In genomic region chr6:128981716-128982115, GRCh38 we compare ENCODE assay signal across 16 cellular contexts.
DNase-seq lines count a peak whose midpoint lies in the region; ATAC-seq and TF ChIP-seq lines count a peak whose summit lies in the region.
"Had no signal": no experiment of that assay in that cellular context is flagged by ENCODE, and none has a peak within 500 bp of the region (broad histone marks: within the 10 kb centered on the region; RNA-seq: fewer than 3 reads in every experiment).

No MANE protein-coding gene starts in this region.

- H3K27ac ChIP-seq in left ventricle myocardium inferior (replicated peaks) (peak overlapping the region; percentile 14), RWPE2 (ENCODE audit: poor library complexity, severe bottlenecking) (no peak overlapping the region), foreskin keratinocyte (no peak overlapping the region)
- H3K27ac ChIP-seq: Peyer's patch had no signal

- H3K9me3 ChIP-seq in left ventricle myocardium inferior (replicated peaks) (no peaks in the 10 kb centered on the region), RWPE2 (ENCODE audit: severe bottlenecking) (no peaks in the 10 kb centered on the region)
- H3K9me3 ChIP-seq: BE2C, Peyer's patch had no signal

- H3K4me1 Mint-ChIP-seq in activated T-cell treated with anti-CD3 and anti-CD28 coated beads, Interleukin-2, amount 50 U/mL, for 24 hours (ENCODE audit: low read depth), result no peaks in the 10 kb centered on the region
- H3K4me1 Mint-ChIP-seq: CD4-positive, CD25-positive, alpha-beta regulatory T cell had no signal

- H3K9me3 Mint-ChIP-seq in activated T-cell treated with anti-CD3 and anti-CD28 coated beads, Interleukin-2, amount 50 U/mL, for 24 hours, result no peaks in the 10 kb centered on the region

- H3K27ac Mint-ChIP-seq in activated T-cell treated with anti-CD3 and anti-CD28 coated beads, Interleukin-2, amount 50 U/mL, for 24 hours, result no peak overlapping the region
- H3K27ac Mint-ChIP-seq: CD4-positive, CD25-positive, alpha-beta regulatory T cell had no signal

- intact Hi-C loops in left ventricle myocardium inferior (cut with micrococcal nuclease), result no loop called here
- intact Hi-C loops in left cardiac atrium (cut with DNase I), result no loop called here

- no peak overlapping the region for H3K4me3 Mint-ChIP-seq in activated T-cell treated with anti-CD3 and anti-CD28 coated beads, Interleukin-2, amount 50 U/mL, for 24 hours
- H3K4me3 Mint-ChIP-seq: CD4-positive, CD25-positive, alpha-beta regulatory T cell had no signal

- no peak for DNase-seq in left ventricle myocardium inferior
- no peak for DNase-seq in left cardiac atrium
- no peak for DNase-seq in RWPE2 (ENCODE audit: low spot score)
- peak; percentile 8 to 53 for DNase-seq in foreskin keratinocyte
- no peak for DNase-seq in NCI-H146 treated with DMSO at 0.1 percent for 48 hours (lab: John Stamatoyannopoulos, UW; ENCODE audit: unreplicated experiment)
- no peak for DNase-seq in activated T-cell treated with anti-CD3 and anti-CD28 coated beads, Interleukin-2, amount 50 U/mL, for 24 hours
- DNase-seq in NCI-H128 (lab: John Stamatoyannopoulos, UW; ENCODE audit: unreplicated experiment), result no peak
- DNase-seq: BE2C; CD4-positive, CD25-positive, alpha-beta regulatory T cell; COR-L47; NCI-H1436 treated with DMSO at 0.1 percent for 48 hours; NCI-H2029 treated with DMSO at 0.1 percent for 48 hours; NCI-H446 treated with DMSO at 0.1 percent for 48 hours; Peyer's patch; Right ventricle myocardium superior had no signal

- no peak overlapping the region for H3K4me3 ChIP-seq in left ventricle myocardium inferior
- H3K4me3 ChIP-seq in RWPE2 (ENCODE audit: severe bottlenecking), result no peak overlapping the region
- H3K4me3 ChIP-seq: K562, Peyer's patch had no signal

- H3K27me3 Mint-ChIP-seq in activated T-cell treated with anti-CD3 and anti-CD28 coated beads, Interleukin-2, amount 50 U/mL, for 24 hours, result peaks cover 3% of the 10 kb centered on the region
- H3K27me3 Mint-ChIP-seq: CD4-positive, CD25-positive, alpha-beta regulatory T cell had no signal

- H3K36me3 Mint-ChIP-seq in activated T-cell treated with anti-CD3 and anti-CD28 coated beads, Interleukin-2, amount 50 U/mL, for 24 hours (ENCODE audit: low read depth), result no peaks in the 10 kb centered on the region
- H3K36me3 Mint-ChIP-seq: CD4-positive, CD25-positive, alpha-beta regulatory T cell had no signal

- TF ChIP-seq CTCF in left ventricle myocardium inferior (IDR thresholded peaks at IDR 0.05; ENCODE audit: borderline replicate concordance) (no peak), RWPE2 (IDR thresholded peaks at IDR 0.05; ENCODE audit: poor library complexity, severe bottlenecking) (no peak), foreskin keratinocyte (conservative IDR thresholded peaks at IDR 0.05) (no peak)

- no peaks in the 10 kb centered on the region for H3K36me3 ChIP-seq in left ventricle myocardium inferior
- H3K36me3 ChIP-seq in RWPE2 (ENCODE audit: low read depth), result no peaks in the 10 kb centered on the region
- H3K36me3 ChIP-seq: BE2C, Peyer's patch had no signal

- H3K27me3 ChIP-seq in left ventricle myocardium inferior (ENCODE audit: low read depth) (no peaks in the 10 kb centered on the region), RWPE2 (ENCODE audit: insufficient read depth, poor library complexity, severe bottlenecking) (no peaks in the 10 kb centered on the region), foreskin keratinocyte (peaks cover 25% of the 10 kb centered on the region)
- H3K27me3 ChIP-seq: BE2C, Peyer's patch had no signal

- ATAC-seq in left cardiac atrium (no peak), RWPE2 (ENCODE audit: low read depth) (peak; percentile 45; the same call in 1 of the 3 replicates), foreskin keratinocyte (peak; percentile 41)
- ATAC-seq: K562 had no signal

- H3K4me1 ChIP-seq in left ventricle myocardium inferior (peaks cover 51% of the 10 kb centered on the region), RWPE2 (ENCODE audit: insufficient read depth, poor library complexity, severe bottlenecking) (no peaks in the 10 kb centered on the region), foreskin keratinocyte (no peaks in the 10 kb centered on the region)
- H3K4me1 ChIP-seq: BE2C, Peyer's patch had no signal

Comparison
In these comparisons a context has a peak if more than half of its experiments do, and no peak if none do; other contexts are left out.
1. DNase-seq: peak in foreskin keratinocyte (2 of 2); none in left ventricle myocardium inferior (single experiment), left cardiac atrium (single experiment), RWPE2 (single experiment), NCI-H146 treated with DMSO at 0.1 percent for 48 hours (single experiment), activated T-cell treated with anti-CD3 and anti-CD28 coated beads, Interleukin-2, amount 50 U/mL, for 24 hours (single experiment) and NCI-H128 (single experiment).
2. ATAC-seq: peak in RWPE2 (single experiment) and foreskin keratinocyte (single experiment); none in left cardiac atrium (0 of 2).